ENCODE assay signal across 20 cellular contexts in the genomic region with DNA sequence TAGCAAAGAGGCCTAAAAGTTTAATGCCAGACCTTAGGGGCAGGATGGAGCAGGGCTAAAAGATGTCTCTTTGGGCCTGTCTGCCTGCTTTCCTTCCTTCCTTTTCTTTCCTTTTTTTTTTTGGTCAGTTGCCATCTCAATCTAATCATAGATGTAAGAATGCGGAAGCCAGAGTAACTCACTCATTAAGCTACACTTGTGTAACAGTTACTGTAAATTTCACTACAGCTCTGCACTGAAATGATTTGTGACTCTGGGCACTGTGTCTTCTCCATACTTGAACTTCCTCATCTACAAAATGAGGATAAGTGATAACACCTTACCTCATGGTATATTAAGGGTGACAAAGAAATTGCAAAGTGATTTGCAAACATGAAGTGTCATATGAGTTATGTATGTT.
"Had no signal": no experiment of that assay in that cellular context is flagged by ENCODE, and none has a peak within 500 bp of the region (broad histone marks: within the 10 kb centered on the region; RNA-seq: fewer than 3 reads in every experiment).

No MANE protein-coding gene starts in this region.

- H2AFZ ChIP-seq: neural progenitor cell had no signal

- H3K27me3 ChIP-seq: brain microvascular endothelial cell, neural progenitor cell, vagina had no signal

- H3K9me3 ChIP-seq: spleen, thoracic aorta, vagina had no signal

- DNase-seq: activated CD4-positive, alpha-beta T cell treated with anti-CD3 and anti-CD28 coated beads for 1 hour; activated CD4-positive, alpha-beta T cell treated with anti-CD3 and anti-CD28 coated beads, Interleukin-2, amount 50 U/mL, for 1 hour; activated CD8-positive, alpha-beta T cell treated with anti-CD3 and anti-CD28 coated beads, Interleukin-2, amount 10 ng/mL, durations not matched to agents 7 days and 5 days; activated gamma-delta T cell treated with Interleukin-2 at 50 U/mL for 16 hours; anterior cingulate cortex; brain microvascular endothelial cell; central memory CD4-positive, alpha-beta T cell; dermis blood vessel endothelial cell; effector CD8-positive, alpha-beta T cell; head of caudate nucleus; hypothalamus; mammary epithelial cell; naive thymus-derived CD8-positive, alpha-beta T cell; retina; spleen; stimulated activated CD4-positive, alpha-beta T cell treated with anti-CD3 and anti-CD28 coated beads, Interleukin-4, amount 100 ng/mL, for 24 hours; stimulated activated naive CD4-positive, alpha-beta T cell treated with Interleukin-2 at 50 U/mL for 16 hours had no signal

- H3K9ac ChIP-seq: neural progenitor cell had no signal

- H3K4me3 ChIP-seq: neural progenitor cell, spleen, thoracic aorta, vagina had no signal

- H3K4me1 ChIP-seq: neural progenitor cell, spleen, vagina had no signal

- H3K4me2 ChIP-seq: neural progenitor cell had no signal

- H3K36me3 ChIP-seq: brain microvascular endothelial cell, neural progenitor cell, spleen, thoracic aorta, vagina had no signal

- ATAC-seq: activated CD8-positive, alpha-beta T cell treated with anti-CD3 and anti-CD28 coated beads, Interleukin-2, amount 10 ng/mL, durations not matched to agents 7 days and 5 days; naive thymus-derived CD8-positive, alpha-beta T cell had no signal

- H3K27ac ChIP-seq: brain microvascular endothelial cell, neural progenitor cell, spleen, thoracic aorta, vagina had no signal
